ENCODE assay signal across 15 cellular contexts in genomic region chr12:39935839-39936238, GRCh38.
A peak's percentile ranks its signal among the peaks of the same experiment; 100 is the strongest.
DNase-seq lines count a peak whose midpoint lies in the region; ATAC-seq and TF ChIP-seq lines count a peak whose summit lies in the region.
"Had no signal": no experiment of that assay in that cellular context is flagged by ENCODE, and none has a peak within 500 bp of the region (broad histone marks: within the 10 kb centered on the region; RNA-seq: fewer than 3 reads in every experiment).

No MANE protein-coding gene starts in this region.

- no peak overlapping the region for H3K4me3 Mint-ChIP-seq in activated CD8-positive, alpha-beta T cell treated with anti-CD3 and anti-CD28 coated beads for 36 hours
- H3K4me3 Mint-ChIP-seq: CD8-positive, alpha-beta T cell had no signal

- POLR2A ChIA-PET in RWPE1 (lab: Yijun Ruan, JAX; ENCODE audit: low non-redundant PET) = no interaction called here
- POLR2A ChIA-PET in activated CD8-positive, alpha-beta T cell treated with anti-CD3 and anti-CD28 coated beads for 36 hours (lab: Charles Lee) = interaction anchor here (0.6 kb wide), 1 partner anchor 460 kb away, joined by 3 read pairs; no protein-coding TSS in a partner anchor

- H3K27me3 ChIP-seq in BLaER1 = no peaks in the 10 kb centered on the region
- H3K27me3 ChIP-seq: BLaER1 treated with 17β-estradiol and CSF1 and Interleukin-3, amounts not matched to agents 10 nM and 100 nM had no signal

- ATAC-seq in left colon = peak; percentile 88
- ATAC-seq in activated CD8-positive, alpha-beta T cell treated with anti-CD3 and anti-CD28 coated beads for 36 hours = no peak
- ATAC-seq: CD8-positive, alpha-beta T cell had no signal

- peak overlapping the region; percentile 19; the same call in 1 of the 2 replicates for H3K4me2 ChIP-seq in BLaER1

- H4K20me1 ChIP-seq in BLaER1 = no peaks in the 10 kb centered on the region
- H4K20me1 ChIP-seq: BLaER1 treated with 17β-estradiol and CSF1 and Interleukin-3, amounts not matched to agents 10 nM and 100 nM had no signal

- intact Hi-C loops in left colon (cut with DNase I, micrococcal nuclease) (no loop called here), head of caudate nucleus (cut with DNase I) (no loop called here)
- intact Hi-C loops in activated CD8-positive, alpha-beta T cell treated with anti-CD3 and anti-CD28 coated beads for 36 hours (cut with micrococcal nuclease) = no loop called here

- no peak overlapping the region for H3K9ac ChIP-seq in BLaER1
- H3K9ac ChIP-seq: BLaER1 treated with 17β-estradiol and CSF1 and Interleukin-3, amounts not matched to agents 10 nM and 100 nM had no signal

- DNase-seq in NOMO-1 treated with DMSO at 0.1 percent for 48 hours (lab: John Stamatoyannopoulos, UW; ENCODE audit: unreplicated experiment) (peak; percentile 93), SW480 (ENCODE audit: low spot score) (peak; percentile 37), left colon (peak; percentile 24 to 75), RWPE1 (ENCODE audit: low spot score) (no peak), head of caudate nucleus (no peak), ureter (ENCODE audit: low spot score) (no peak)
- no peak for DNase-seq in activated CD8-positive, alpha-beta T cell treated with anti-CD3 and anti-CD28 coated beads for 36 hours
- DNase-seq: 8988T; Calu3; CD8-positive, alpha-beta T cell; DMS79 treated with DMSO at 0.1 percent for 48 hours; GF-D8 had no signal

- peaks cover 7% of the 10 kb centered on the region for H3K4me1 ChIP-seq in BLaER1
- H3K4me1 ChIP-seq: HAP-1 had no signal

- H3K27ac ChIP-seq in BLaER1 (no peak overlapping the region), RWPE1 (no peak overlapping the region)
- H3K27ac ChIP-seq: BLaER1 treated with 17β-estradiol and CSF1 and Interleukin-3, amounts not matched to agents 10 nM and 100 nM had no signal

- H3K4me1 Mint-ChIP-seq in activated CD8-positive, alpha-beta T cell treated with anti-CD3 and anti-CD28 coated beads for 36 hours (ENCODE audit: low read depth) = peaks cover 2% of the 10 kb centered on the region

- H3K27me3 Mint-ChIP-seq in activated CD8-positive, alpha-beta T cell treated with anti-CD3 and anti-CD28 coated beads for 36 hours = no peaks in the 10 kb centered on the region

- TF ChIP-seq CTCF in RWPE1 (conservative IDR thresholded peaks at IDR 0.05; ENCODE audit: low read depth) = no peak
- no peak for TF ChIP-seq CTCF in activated CD8-positive, alpha-beta T cell treated with anti-CD3 and anti-CD28 coated beads for 36 hours (IDR thresholded peaks at IDR 0.05)

- H3K36me3 ChIP-seq in BLaER1 = no peaks in the 10 kb centered on the region
- H3K36me3 ChIP-seq: BLaER1 treated with 17β-estradiol and CSF1 and Interleukin-3, amounts not matched to agents 10 nM and 100 nM; HAP-1 had no signal

- no peaks in the 10 kb centered on the region for H3K9me3 ChIP-seq in BLaER1
- H3K9me3 ChIP-seq: BLaER1 treated with 17β-estradiol and CSF1 and Interleukin-3, amounts not matched to agents 10 nM and 100 nM; HAP-1 had no signal

- H3K9me3 Mint-ChIP-seq in activated CD8-positive, alpha-beta T cell treated with anti-CD3 and anti-CD28 coated beads for 36 hours = no peaks in the 10 kb centered on the region
- H3K9me3 Mint-ChIP-seq: CD8-positive, alpha-beta T cell had no signal

- H3K4me3 ChIP-seq in BLaER1 = no peak overlapping the region
- H3K4me3 ChIP-seq: BLaER1 treated with 17β-estradiol and CSF1 and Interleukin-3, amounts not matched to agents 10 nM and 100 nM; HAP-1 had no signal

- H3K36me3 Mint-ChIP-seq in activated CD8-positive, alpha-beta T cell treated with anti-CD3 and anti-CD28 coated beads for 36 hours (ENCODE audit: low read depth) = no peaks in the 10 kb centered on the region
- H3K36me3 Mint-ChIP-seq: CD8-positive, alpha-beta T cell had no signal

- no peak overlapping the region for H3K27ac Mint-ChIP-seq in activated CD8-positive, alpha-beta T cell treated with anti-CD3 and anti-CD28 coated beads for 36 hours
- H3K27ac Mint-ChIP-seq: CD8-positive, alpha-beta T cell had no signal

- CTCF ChIA-PET in RWPE1 (lab: Yijun Ruan, JAX) = interaction anchor here (0.7 kb wide), 1 partner anchor 19 kb away, joined by 4 read pairs; no protein-coding TSS in a partner anchor
- CTCF ChIA-PET in activated CD8-positive, alpha-beta T cell treated with anti-CD3 and anti-CD28 coated beads for 36 hours (lab: Charles Lee) = no interaction called here

Comparison
In these comparisons a context has a peak if more than half of its experiments do, and no peak if none do; other contexts are left out.
1. DNase-seq: peak in NOMO-1 treated with DMSO at 0.1 percent for 48 hours (single experiment), SW480 (single experiment) and left colon (2 of 2); none in RWPE1 (single experiment), activated CD8-positive, alpha-beta T cell treated with anti-CD3 and anti-CD28 coated beads for 36 hours (single experiment), head of caudate nucleus (0 of 42) and ureter (single experiment).